12 cellular contexts compared by ENCODE assay signal in genomic region chr3:156691920-156692319, GRCh38. TPM values are rescaled to one million over a fixed set of nuclear protein-coding genes. Genes with fewer than 3 reads are reported as not detected.
DNase-seq lines count a peak whose midpoint lies in the region; ATAC-seq and TF ChIP-seq lines count a peak whose summit lies in the region.
"Had no signal": no experiment of that assay in that cellular context is flagged by ENCODE, and none has a peak within 500 bp of the region (broad histone marks: within the 10 kb centered on the region; RNA-seq: fewer than 3 reads in every experiment).

No MANE protein-coding gene starts in this region.

- H4K20me1 ChIP-seq in PC-9 (ENCODE audit: insufficient read depth) = peaks cover 29% of the 10 kb centered on the region

- POLR2A ChIA-PET in PC-9 (lab: Charles Lee; ENCODE audit: unreplicated experiment) = interaction anchor here (0.7 to 1.0 kb wide), 2 partner anchors 430 to 469 kb away, joined by 3 to 5 read pairs; no protein-coding TSS in a partner anchor

- H3K27me3 Mint-ChIP-seq in endodermal cell (ENCODE audit: insufficient read depth) = no peaks in the 10 kb centered on the region
- H3K27me3 Mint-ChIP-seq in nephron progenitor cell (ENCODE audit: low read depth, poor library complexity) = no peaks in the 10 kb centered on the region
- H3K27me3 Mint-ChIP-seq: activated CD4-positive, alpha-beta memory T cell treated with anti-CD3 and anti-CD28 coated beads, Interleukin-2, amount 10 ng/mL, durations not matched to agents 7 days and 5 days; activated naive CD4-positive, alpha-beta T cell treated with anti-CD3 and anti-CD28 coated beads, Interleukin-2, amount 50 U/mL, for 24 hours had no signal

- no peak overlapping the region for H3K9ac ChIP-seq in endodermal cell (ENCODE audit: extremely low read depth, low read length, poor library complexity, severe bottlenecking)

- ATAC-seq in GM19395 (IDR thresholded peaks at IDR 0.05; ENCODE audit: unreplicated experiment) = no peak

- intact Hi-C loops in PC-9 (cut with micrococcal nuclease; ENCODE audit: unreplicated experiment) = no loop called here

- CTCF ChIA-PET in PC-9 (lab: Charles Lee) = interaction anchor here (0.6 kb wide), 1 partner anchor 242 kb away, joined by 3 read pairs; no protein-coding TSS in a partner anchor

- TF ChIP-seq EP300 in suprapubic skin (IDR thresholded peaks at IDR 0.05) = no peak

- DNase-seq in Daoy (ENCODE audit: low read depth) = peak; percentile 46
- DNase-seq in PC-9 = no peak
- DNase-seq in endodermal cell = no peak
- no peak for DNase-seq in nephron progenitor cell
- no peak for DNase-seq in suprapubic skin (ENCODE audit: low spot score in 2 of 2)
- DNase-seq in HPDE6-E6E7 (ENCODE audit: extremely low spot score) = no peak
- no peak for DNase-seq in NCI-H2107 treated with DMSO at 0.1 percent for 48 hours (lab: John Stamatoyannopoulos, UW; ENCODE audit: unreplicated experiment)
- DNase-seq: activated CD4-positive, alpha-beta memory T cell treated with anti-CD3 and anti-CD28 coated beads, Interleukin-2, amount 10 ng/mL, durations not matched to agents 7 days and 5 days; immature natural killer cell; substantia nigra had no signal

- no peaks in the 10 kb centered on the region for H3K9me2 ChIP-seq in PC-9 (ENCODE audit: insufficient read depth)

- peaks cover 29% of the 10 kb centered on the region for H3K36me3 Mint-ChIP-seq in endodermal cell (ENCODE audit: low read depth)
- peaks cover 48% of the 10 kb centered on the region for H3K36me3 Mint-ChIP-seq in nephron progenitor cell (ENCODE audit: low read depth)

- peaks cover 91% of the 10 kb centered on the region for H3K79me2 ChIP-seq in PC-9 (ENCODE audit: low read depth)

- H3K4me1 Mint-ChIP-seq in endodermal cell (peaks cover 40% of the 10 kb centered on the region), nephron progenitor cell (peaks cover 9% of the 10 kb centered on the region)

- H3K9me3 ChIP-seq in PC-9 (ENCODE audit: insufficient read depth, low read depth) (no peaks in the 10 kb centered on the region), endodermal cell (ENCODE audit: control insufficient read depth, low read length) (peaks cover 4% of the 10 kb centered on the region), suprapubic skin (no peaks in the 10 kb centered on the region)

- H2AFZ ChIP-seq in PC-9 = no peak overlapping the region

- H3K4me3 Mint-ChIP-seq in endodermal cell (no peak overlapping the region), nephron progenitor cell (no peak overlapping the region)
- H3K4me3 Mint-ChIP-seq: activated CD4-positive, alpha-beta memory T cell treated with anti-CD3 and anti-CD28 coated beads, Interleukin-2, amount 10 ng/mL, durations not matched to agents 7 days and 5 days; activated naive CD4-positive, alpha-beta T cell treated with anti-CD3 and anti-CD28 coated beads, Interleukin-2, amount 50 U/mL, for 24 hours; immature natural killer cell had no signal

- no peak for TF ChIP-seq POLR2A in suprapubic skin (IDR thresholded peaks at IDR 0.05)

- H3K4me3 ChIP-seq in PC-9 (no peak overlapping the region), endodermal cell (ENCODE audit: low read length) (no peak overlapping the region), suprapubic skin (no peak overlapping the region)

- H3K27ac Mint-ChIP-seq in endodermal cell (peak overlapping the region; percentile 32), nephron progenitor cell (peak overlapping the region; percentile 40)
- H3K27ac Mint-ChIP-seq: activated CD4-positive, alpha-beta memory T cell treated with anti-CD3 and anti-CD28 coated beads, Interleukin-2, amount 10 ng/mL, durations not matched to agents 7 days and 5 days; activated naive CD4-positive, alpha-beta T cell treated with anti-CD3 and anti-CD28 coated beads, Interleukin-2, amount 50 U/mL, for 24 hours had no signal

- TF ChIP-seq CTCF in PC-9 (conservative IDR thresholded peaks at IDR 0.05) (no peak), endodermal cell (conservative IDR thresholded peaks at IDR 0.05) (no peak), nephron progenitor cell (IDR thresholded peaks at IDR 0.05) (no peak), suprapubic skin (IDR thresholded peaks at IDR 0.05) (no peak)

- no peak overlapping the region for H3K4me2 ChIP-seq in PC-9

- WGBS in endodermal cell (ENCODE audit: insufficient coverage in 1 of 2, insufficient read length in 1 of 2), 2 experiments = 100% methylated on average over 1 of the region's 1 CpG; no CpG with 5 or more reads in 1 of the 2 experiments
- 16% methylated on average over 1 of the region's 1 CpG for WGBS in suprapubic skin

- H3K27me3 ChIP-seq in PC-9 (ENCODE audit: insufficient read depth, low read depth) = no peaks in the 10 kb centered on the region
- no peaks in the 10 kb centered on the region for H3K27me3 ChIP-seq in endodermal cell (ENCODE audit: control insufficient read depth, insufficient read depth, low read length, poor library complexity, severe bottlenecking)
- no peaks in the 10 kb centered on the region for H3K27me3 ChIP-seq in suprapubic skin

- no peaks in the 10 kb centered on the region for H3K9me3 Mint-ChIP-seq in endodermal cell
- no peaks in the 10 kb centered on the region for H3K9me3 Mint-ChIP-seq in nephron progenitor cell
- H3K9me3 Mint-ChIP-seq: activated CD4-positive, alpha-beta memory T cell treated with anti-CD3 and anti-CD28 coated beads, Interleukin-2, amount 10 ng/mL, durations not matched to agents 7 days and 5 days; activated naive CD4-positive, alpha-beta T cell treated with anti-CD3 and anti-CD28 coated beads, Interleukin-2, amount 50 U/mL, for 24 hours; immature natural killer cell had no signal

- peaks cover 17% of the 10 kb centered on the region for H3K4me1 ChIP-seq in PC-9 (replicated peaks; ENCODE audit: insufficient read depth)
- peaks cover 15% of the 10 kb centered on the region for H3K4me1 ChIP-seq in endodermal cell (ENCODE audit: control insufficient read depth, insufficient read depth, low read length)
- peaks cover 58% of the 10 kb centered on the region for H3K4me1 ChIP-seq in suprapubic skin

- BruUV-seq in PC-9 (replicated peaks; lab: Mats Ljungman, UMichigan) = no TSS peak

- peak overlapping the region; percentile 3 for H3K27ac ChIP-seq in PC-9
- no peak overlapping the region for H3K27ac ChIP-seq in endodermal cell (ENCODE audit: low read depth, low read length)
- H3K27ac ChIP-seq in suprapubic skin = no peak overlapping the region

- H3F3A ChIP-seq in PC-9 (ENCODE audit: insufficient read depth, low read depth) = peaks cover 27% of the 10 kb centered on the region; the same call in 1 of the 2 replicates

- H3K36me3 ChIP-seq in PC-9 (ENCODE audit: low read depth) (peaks cover 54% of the 10 kb centered on the region), endodermal cell (ENCODE audit: control insufficient read depth, insufficient read depth, low read length) (peaks cover 75% of the 10 kb centered on the region), suprapubic skin (peaks cover 26% of the 10 kb centered on the region)

RNA-seq across cellular contexts. Expression of gene TIPARP, which starts 17.5 kb away (rescaled TPM):
- 32.8 and 41.0 TPM in 2 replicates for total RNA-seq in Daoy (2014; rRNA removed; shearing (Covaris generic))
- total RNA-seq in PC-9 (2021) = 30.3 and 35.0 TPM in 2 replicates
- total RNA-seq in endodermal cell = 10 to 100 TPM; 27.1 to 34.3 TPM
- 14.8 TPM for polyA plus RNA-seq in endodermal cell (2013, experiment 1 of 2)
- 14.7 TPM for polyA plus RNA-seq in endodermal cell (2013, experiment 2 of 2)
- 100 to 1,000 TPM in 3 of 4 donors, 10 to 100 TPM in 1; 85.5 to 152 (median 140) TPM for total RNA-seq in suprapubic skin
